ENCODE assay signal across 12 cellular contexts in the genomic region with DNA sequence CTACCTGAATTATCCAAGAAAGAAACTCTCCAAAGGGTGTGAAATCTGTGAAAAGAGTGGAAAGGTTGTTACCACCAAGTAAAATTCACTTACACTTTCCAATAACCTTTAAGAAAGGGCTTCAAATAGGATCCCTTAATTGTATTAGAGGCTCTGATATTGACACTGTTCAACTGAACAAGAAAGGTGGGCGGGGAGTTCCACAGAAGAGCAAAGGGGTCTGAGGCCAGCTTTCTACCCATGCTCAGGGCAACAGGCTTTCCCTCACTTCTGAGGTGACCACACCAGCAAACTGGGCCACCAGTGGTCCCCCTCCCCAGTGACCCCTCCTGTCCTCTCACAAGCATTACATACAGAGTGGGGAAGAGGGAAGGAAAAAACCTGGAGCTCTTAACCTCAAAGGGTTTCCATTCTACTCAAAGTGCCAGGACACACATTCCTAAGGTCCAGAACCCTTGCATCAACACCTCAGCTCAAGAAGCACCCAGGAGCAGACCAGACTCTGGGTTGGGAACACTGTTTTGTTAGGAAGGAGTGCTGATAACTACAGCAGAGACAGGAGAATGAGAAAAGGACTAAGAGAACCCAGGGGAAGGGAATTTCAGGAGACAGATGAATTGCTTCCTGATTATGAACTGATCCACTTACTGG.
DNase-seq lines count a peak whose midpoint lies in the region; ATAC-seq and TF ChIP-seq lines count a peak whose summit lies in the region.
"Had no signal": no experiment of that assay in that cellular context is flagged by ENCODE, and none has a peak within 500 bp of the region (broad histone marks: within the 10 kb centered on the region; RNA-seq: fewer than 3 reads in every experiment).

No MANE protein-coding gene starts in this region.

- H2BK5ac ChIP-seq in mesenchymal stem cell (ENCODE audit: low read depth, low read length, poor library complexity, severe bottlenecking): no peak overlapping the region

- TF ChIP-seq CTCF in brain (conservative IDR thresholded peaks at IDR 0.05): no peak

- H3K18ac ChIP-seq in mesenchymal stem cell (ENCODE audit: low read depth in 1 of 2, low read length in 2 of 2): peak overlapping the region; percentile 58 to 77

- H3K9me3 ChIP-seq in mesenchymal stem cell (ENCODE audit: control insufficient read depth, low read length) (no peaks in the 10 kb centered on the region), stomach smooth muscle (ENCODE audit: control insufficient read depth in 2 of 2, low read length in 2 of 2) (no peaks in the 10 kb centered on the region)

- DNase-seq in activated T-cell treated with anti-CD3 and anti-CD28 coated beads, Interleukin-2, amount 50 U/mL, for 24 hours: no peak
- no peak for DNase-seq in activated T-cell treated with anti-CD3 and anti-CD28 coated beads, Interleukin-2, amount 50 U/mL, for 4 hours
- DNase-seq in mesenchymal stem cell (no peak), H4 (ENCODE audit: low spot score) (no peak), mucosa of gallbladder (ENCODE audit: low spot score) (no peak)
- DNase-seq: DND-41, Kasumi-1, occipital lobe had no signal

- H3K4me1 ChIP-seq in mesenchymal stem cell (ENCODE audit: control insufficient read depth, insufficient read depth, low read depth, low read length): peaks cover 15% of the 10 kb centered on the region
- H3K4me1 ChIP-seq in stomach smooth muscle (ENCODE audit: control insufficient read depth, insufficient read depth, low read length): peaks cover 39% of the 10 kb centered on the region

- no peaks in the 10 kb centered on the region for H3K9me3 Mint-ChIP-seq in activated T-cell treated with anti-CD3 and anti-CD28 coated beads, Interleukin-2, amount 50 U/mL, for 24 hours
- no peaks in the 10 kb centered on the region for H3K9me3 Mint-ChIP-seq in activated T-cell treated with anti-CD3 and anti-CD28 coated beads, Interleukin-2, amount 50 U/mL, for 4 hours
- no peaks in the 10 kb centered on the region for H3K9me3 Mint-ChIP-seq in brain

- H4K91ac ChIP-seq in mesenchymal stem cell (ENCODE audit: low read length): peak overlapping the region; percentile 64

- H3K36me3 ChIP-seq in mesenchymal stem cell (ENCODE audit: control insufficient read depth in 1 of 2, insufficient read depth in 2 of 2, low read depth in 1 of 2, low read length in 2 of 2) (no peaks in the 10 kb centered on the region), stomach smooth muscle (ENCODE audit: control insufficient read depth in 2 of 2, insufficient read depth in 2 of 2, low read length in 2 of 2) (no peaks in the 10 kb centered on the region)

- H3K14ac ChIP-seq in mesenchymal stem cell (ENCODE audit: low read length in 2 of 2): no peak overlapping the region

- no peaks in the 10 kb centered on the region for H3K36me3 Mint-ChIP-seq in activated T-cell treated with anti-CD3 and anti-CD28 coated beads, Interleukin-2, amount 50 U/mL, for 24 hours (ENCODE audit: low read depth)
- H3K36me3 Mint-ChIP-seq in activated T-cell treated with anti-CD3 and anti-CD28 coated beads, Interleukin-2, amount 50 U/mL, for 4 hours (ENCODE audit: insufficient read depth): no peaks in the 10 kb centered on the region
- H3K36me3 Mint-ChIP-seq in brain: peaks cover 15% of the 10 kb centered on the region
- H3K36me3 Mint-ChIP-seq: activated naive CD8-positive, alpha-beta T cell had no signal

- H4K8ac ChIP-seq in mesenchymal stem cell (ENCODE audit: low read length): peak overlapping the region; percentile 35

- no peak overlapping the region for H2AFZ ChIP-seq in mesenchymal stem cell (ENCODE audit: low read depth, low read length)

- 57% methylated on average over 1 of the region's 1 CpG for WGBS in mesenchymal stem cell

- H2BK12ac ChIP-seq in mesenchymal stem cell (ENCODE audit: low read length in 2 of 2): peak overlapping the region; percentile 50 to 56

- H3K27ac Mint-ChIP-seq in activated T-cell treated with anti-CD3 and anti-CD28 coated beads, Interleukin-2, amount 50 U/mL, for 24 hours: peak overlapping the region; percentile 9
- peak overlapping the region in 3 of 5 experiments; percentile 13 to 92 (median 85) for H3K27ac Mint-ChIP-seq in brain
- H3K27ac Mint-ChIP-seq: activated naive CD8-positive, alpha-beta T cell had no signal

- no peak for ATAC-seq in activated T-cell treated with anti-CD3 and anti-CD28 coated beads, Interleukin-2, amount 50 U/mL, for 4 hours
- no peak for ATAC-seq in GM19328 (IDR thresholded peaks at IDR 0.05; ENCODE audit: unreplicated experiment)

- H3K27me3 Mint-ChIP-seq in activated T-cell treated with anti-CD3 and anti-CD28 coated beads, Interleukin-2, amount 50 U/mL, for 24 hours: peaks cover 15% of the 10 kb centered on the region
- peaks cover 8% of the 10 kb centered on the region for H3K27me3 Mint-ChIP-seq in activated T-cell treated with anti-CD3 and anti-CD28 coated beads, Interleukin-2, amount 50 U/mL, for 4 hours (ENCODE audit: low read depth)
- no peaks in the 10 kb centered on the region for H3K27me3 Mint-ChIP-seq in brain

- no peak overlapping the region for H3K4me3 ChIP-seq in mesenchymal stem cell (ENCODE audit: insufficient read depth in 1 of 2, low read depth in 1 of 2, low read length in 2 of 2)
- H3K4me3 ChIP-seq in stomach smooth muscle (ENCODE audit: low read length in 2 of 2): peak overlapping the region in 1 of 2 donors; percentile 29

- H2BK120ac ChIP-seq in mesenchymal stem cell (ENCODE audit: low read depth, low read length): peak overlapping the region; percentile 89

- H3K27me3 ChIP-seq in mesenchymal stem cell (ENCODE audit: control insufficient read depth in 1 of 2, insufficient read depth in 1 of 2, low read length in 2 of 2) (no peaks in the 10 kb centered on the region), stomach smooth muscle (ENCODE audit: control insufficient read depth in 1 of 2, insufficient read depth in 2 of 2, low read length in 2 of 2) (no peaks in the 10 kb centered on the region)

- no peak overlapping the region for H3K23ac ChIP-seq in mesenchymal stem cell (ENCODE audit: low read length in 2 of 2)

- H2BK15ac ChIP-seq in mesenchymal stem cell (ENCODE audit: low read depth, poor library complexity, severe bottlenecking): peak overlapping the region; percentile 12

- peaks cover 20% of the 10 kb centered on the region for H3K79me1 ChIP-seq in mesenchymal stem cell (replicated peaks; ENCODE audit: low read length, poor library complexity, severe bottlenecking)

- no peak overlapping the region for H3K4me2 ChIP-seq in mesenchymal stem cell (ENCODE audit: low read length, poor library complexity, severe bottlenecking)

- peak overlapping the region; percentile 91 for H2AK5ac ChIP-seq in mesenchymal stem cell (ENCODE audit: low read length, severe bottlenecking)

- H3K4me1 Mint-ChIP-seq in activated T-cell treated with anti-CD3 and anti-CD28 coated beads, Interleukin-2, amount 50 U/mL, for 24 hours (ENCODE audit: low read depth): peaks cover 23% of the 10 kb centered on the region
- H3K4me1 Mint-ChIP-seq in activated T-cell treated with anti-CD3 and anti-CD28 coated beads, Interleukin-2, amount 50 U/mL, for 4 hours (ENCODE audit: low read depth): peaks cover 12% of the 10 kb centered on the region
- H3K4me1 Mint-ChIP-seq in brain: peaks cover 41% of the 10 kb centered on the region

- H3K9ac ChIP-seq in mesenchymal stem cell (ENCODE audit: low read length) (no peak overlapping the region), stomach smooth muscle (ENCODE audit: low read length in 2 of 2) (no peak overlapping the region)

- H3K4me3 Mint-ChIP-seq in activated T-cell treated with anti-CD3 and anti-CD28 coated beads, Interleukin-2, amount 50 U/mL, for 24 hours: no peak overlapping the region
- no peak overlapping the region for H3K4me3 Mint-ChIP-seq in activated T-cell treated with anti-CD3 and anti-CD28 coated beads, Interleukin-2, amount 50 U/mL, for 4 hours
- H3K4me3 Mint-ChIP-seq in brain: peak overlapping the region in 2 of 5 experiments; percentile 3 to 51
- H3K4me3 Mint-ChIP-seq: activated naive CD8-positive, alpha-beta T cell had no signal

- H3K27ac ChIP-seq in mesenchymal stem cell (ENCODE audit: low read length, poor library complexity, severe bottlenecking) (peak overlapping the region; percentile 27), stomach smooth muscle (ENCODE audit: low read length) (peak overlapping the region; percentile 49)

- H3K4ac ChIP-seq in mesenchymal stem cell (ENCODE audit: low read depth in 1 of 2, low read length in 2 of 2): peak overlapping the region in 1 of 2 experiments; percentile 82
